1 cellular context compared by ENCODE assay signal in genomic region chr1:64183985-64184440, GRCh38.
TF ChIP-seq lines count a peak whose summit lies in the region.

No MANE protein-coding gene starts in this region.

TF ChIP-seq in HEK293, 187 proteins besides CTCF, POLR2A, EP300 and RAD21 (continued from another document and continues in another):
- peak; percentile 58 for TF ChIP-seq PRDM10 (tag by site-specific recombination; IDR thresholded peaks at IDR 0.05)
- peak; percentile 71; the same call in 1 of the 2 replicates for TF ChIP-seq OVOL3 (tag by site-specific recombination; IDR thresholded peaks at IDR 0.05)
- TF ChIP-seq SETDB1 (IDR thresholded peaks at IDR 0.05; ENCODE audit: insufficient read length, low read length), result peak; percentile 30
- no peak for TF ChIP-seq ZNF214 (tag by site-specific recombination; IDR thresholded peaks at IDR 0.05; ENCODE audit: borderline replicate concordance)
- TF ChIP-seq ZSCAN4 (tag by site-specific recombination; IDR thresholded peaks at IDR 0.05), result 0 out of 2 replicates have a peak, but pooled peaks have one; percentile 21
- peak; percentile 84 for TF ChIP-seq ZNF24 (tag by site-specific recombination; IDR thresholded peaks at IDR 0.05)
- 0 out of 2 replicates have a peak, but pooled peaks have one; percentile 22 for TF ChIP-seq PATZ1 (tag by site-specific recombination; IDR thresholded peaks at IDR 0.05)
- no peak for TF ChIP-seq ZNF514 (tag by site-specific recombination; IDR thresholded peaks at IDR 0.05)
- no peak for TF ChIP-seq ZNF350 (tag by site-specific recombination; IDR thresholded peaks at IDR 0.05)
- TF ChIP-seq HOXA7 (CRISPR knock-in tag; IDR thresholded peaks at IDR 0.05; ENCODE audit: borderline replicate concordance), result no peak
- TF ChIP-seq ELK4 (IDR thresholded peaks at IDR 0.05; ENCODE audit: borderline replicate concordance, low read depth, low read length), result no peak
- TF ChIP-seq KLF16 (tag by site-specific recombination; IDR thresholded peaks at IDR 0.05), result no peak
- TF ChIP-seq ZNF121 (tag by site-specific recombination; IDR thresholded peaks at IDR 0.05), result no peak
- TF ChIP-seq ZEB2 (tag by site-specific recombination; IDR thresholded peaks at IDR 0.05), result peak; percentile 51; the same call in 1 of the 2 replicates
- TF ChIP-seq ZNF184 (tag by site-specific recombination; IDR thresholded peaks at IDR 0.05), result peak; percentile 91
- peak; percentile 67 for TF ChIP-seq ZBTB21 (tag by site-specific recombination; IDR thresholded peaks at IDR 0.05)
- no peak for TF ChIP-seq GLIS2 (tag by site-specific recombination; IDR thresholded peaks at IDR 0.05)
- TF ChIP-seq ZNF16 (tag by site-specific recombination; IDR thresholded peaks at IDR 0.05; ENCODE audit: low read depth), result no peak
- 0 out of 2 replicates have a peak, but pooled peaks have one; percentile 65 for TF ChIP-seq ZBTB1 (tag by site-specific recombination; IDR thresholded peaks at IDR 0.05)
- no peak for TF ChIP-seq ZNF174 (tag by site-specific recombination; IDR thresholded peaks at IDR 0.05)
- no peak for TF ChIP-seq ZNF701 (tag by site-specific recombination; IDR thresholded peaks at IDR 0.05)
- no peak for TF ChIP-seq ZBTB49 (tag by site-specific recombination; IDR thresholded peaks at IDR 0.05; ENCODE audit: low read depth)
- TF ChIP-seq MZF1 (tag by site-specific recombination; IDR thresholded peaks at IDR 0.05; ENCODE audit: borderline replicate concordance), result peak; percentile 83
- TF ChIP-seq ZNF549 (tag by site-specific recombination; IDR thresholded peaks at IDR 0.05), result no peak
- peak; percentile 95 for TF ChIP-seq ZNF629 (tag by site-specific recombination; IDR thresholded peaks at IDR 0.05)
- TF ChIP-seq ZNF433 (tag by site-specific recombination; IDR thresholded peaks at IDR 0.05; ENCODE audit: low read depth), result no peak
- TF ChIP-seq SP3 (tag by site-specific recombination; IDR thresholded peaks at IDR 0.05), result peak; percentile 42; the same call in 1 of the 2 replicates
- no peak for TF ChIP-seq ZNF404 (tag by site-specific recombination; IDR thresholded peaks at IDR 0.05)
- peak; percentile 44; the same call in 1 of the 2 replicates for TF ChIP-seq ZNF76 (tag by site-specific recombination; IDR thresholded peaks at IDR 0.05; ENCODE audit: borderline replicate concordance, low read depth)
- no peak; the same call in 1 of the 2 replicates for TF ChIP-seq REPIN1 (tag by site-specific recombination; IDR thresholded peaks at IDR 0.05; ENCODE audit: low read depth)
- TF ChIP-seq FEZF1 (tag by site-specific recombination; IDR thresholded peaks at IDR 0.05), result peak; percentile 54
- TF ChIP-seq ZNF449 (tag by site-specific recombination; IDR thresholded peaks at IDR 0.05), result no peak
- no peak for TF ChIP-seq GLIS1 (tag by site-specific recombination; IDR thresholded peaks at IDR 0.05)
- TF ChIP-seq ZBTB17 (tag by site-specific recombination; IDR thresholded peaks at IDR 0.05), result peak; percentile 76
- peak; percentile 20 for TF ChIP-seq ZNF518A (tag by site-specific recombination; conservative IDR thresholded peaks at IDR 0.05; ENCODE audit: low read depth)
- no peak for TF ChIP-seq YY1 (tag by site-specific recombination; IDR thresholded peaks at IDR 0.05)
- TF ChIP-seq ZNF292 (tag by site-specific recombination; IDR thresholded peaks at IDR 0.05; ENCODE audit: borderline replicate concordance, low read depth), result no peak
- no peak for TF ChIP-seq ZNF704 (tag by site-specific recombination; IDR thresholded peaks at IDR 0.05)
- 0 out of 2 replicates have a peak, but pooled peaks have one; percentile 70 for TF ChIP-seq PRDM4 (tag by site-specific recombination; IDR thresholded peaks at IDR 0.05)
- TF ChIP-seq SP2 (tag by site-specific recombination; IDR thresholded peaks at IDR 0.05), result peak; percentile 26
